12 cellular contexts compared by ENCODE assay signal in genomic region chr3:126270145-126270811, GRCh38.
DNase-seq lines count a peak whose midpoint lies in the region; ATAC-seq and TF ChIP-seq lines count a peak whose summit lies in the region.
"Had no signal": no experiment of that assay in that cellular context is flagged by ENCODE, and none has a peak within 500 bp of the region (broad histone marks: within the 10 kb centered on the region; RNA-seq: fewer than 3 reads in every experiment).

No MANE protein-coding gene starts in this region.

- DNase-seq in C1 segment of cervical spinal cord (lab: John Stamatoyannopoulos, UW) (peak in 12 of 14 donors; percentile 25 to 84 (median 66)), anterior cingulate cortex (lab: John Stamatoyannopoulos, UW) (peak in 56 of 58 donors; percentile 32 to 95 (median 77)), Right ventricle myocardium superior (peak; percentile 87), posterior cingulate gyrus (peak; percentile 57 to 94 (median 72)), type B pancreatic cell (ENCODE audit: extremely low spot score, unreplicated experiment) (no peak), immature natural killer cell (no peak)
- DNase-seq: NCI-H187; retina; stimulated activated naive CD8-positive, alpha-beta T cell treated with anti-CD3 and anti-CD28 coated beads, Interleukin-15, amount 100 ng/mL, for 72 hours had no signal

- peak; percentile 46 for ATAC-seq in Right ventricle myocardium superior (ENCODE audit: poor library complexity)
- ATAC-seq in GM21786 (IDR thresholded peaks at IDR 0.05; ENCODE audit: unreplicated experiment), result no peak
- ATAC-seq in activated CD4-positive, CD25-positive, alpha-beta regulatory T cell treated with anti-CD3 and anti-CD28 coated beads, Interleukin-2, amount 50 U/mL, for 24 hours, result no peak
- ATAC-seq: stimulated activated naive CD8-positive, alpha-beta T cell treated with anti-CD3 and anti-CD28 coated beads, Interleukin-15, amount 100 ng/mL, for 72 hours had no signal

- H3K9me3 Mint-ChIP-seq in type B pancreatic cell (no peaks in the 10 kb centered on the region), immature natural killer cell (no peaks in the 10 kb centered on the region)
- H3K9me3 Mint-ChIP-seq: stimulated activated naive CD8-positive, alpha-beta T cell treated with anti-CD3 and anti-CD28 coated beads, Interleukin-15, amount 100 ng/mL, for 72 hours; T-helper 1 cell treated with Interleukin-12 subunit alpha and Interleukin-12 subunit beta and Interleukin-4 antibody, amounts not matched to agents 30 μg/mL and 1 μg/mL, for 36 hours had no signal

- no peak for TF ChIP-seq CTCF in type B pancreatic cell (conservative IDR thresholded peaks at IDR 0.05)

- peaks cover 16% of the 10 kb centered on the region for H3K4me1 Mint-ChIP-seq in type B pancreatic cell (ENCODE audit: unreplicated experiment)
- H3K4me1 Mint-ChIP-seq in immature natural killer cell, result no peaks in the 10 kb centered on the region

- H3K27me3 Mint-ChIP-seq in type B pancreatic cell, result peaks cover 10% of the 10 kb centered on the region
- peaks cover 4 to 15% (median 8%) of the 10 kb centered on the region in 3 donors for H3K27me3 Mint-ChIP-seq in immature natural killer cell (ENCODE audit: low read depth in 3 of 3)

- intact Hi-C loops in Right ventricle myocardium superior (cut with DNase I), result no loop called here
- intact Hi-C loops in posterior cingulate gyrus (cut with DNase I), result loop anchor here (2.0 kb wide), 2 partner anchors 17 to 87 kb away; partner anchors contain the start of gene KLF15

- H3K4me3 Mint-ChIP-seq in type B pancreatic cell (no peak overlapping the region), immature natural killer cell (no peak overlapping the region)
- H3K4me3 Mint-ChIP-seq: stimulated activated naive CD8-positive, alpha-beta T cell treated with anti-CD3 and anti-CD28 coated beads, Interleukin-15, amount 100 ng/mL, for 72 hours; T-helper 1 cell treated with Interleukin-12 subunit alpha and Interleukin-12 subunit beta and Interleukin-4 antibody, amounts not matched to agents 30 μg/mL and 1 μg/mL, for 36 hours had no signal

- H3K27ac Mint-ChIP-seq in type B pancreatic cell (no peak overlapping the region), immature natural killer cell (no peak overlapping the region)
- H3K27ac Mint-ChIP-seq: stimulated activated naive CD8-positive, alpha-beta T cell treated with anti-CD3 and anti-CD28 coated beads, Interleukin-15, amount 100 ng/mL, for 72 hours; T-helper 1 cell treated with Interleukin-12 subunit alpha and Interleukin-12 subunit beta and Interleukin-4 antibody, amounts not matched to agents 30 μg/mL and 1 μg/mL, for 36 hours had no signal

- no peaks in the 10 kb centered on the region for H3K36me3 Mint-ChIP-seq in type B pancreatic cell
- H3K36me3 Mint-ChIP-seq in immature natural killer cell, result no peaks in the 10 kb centered on the region

Comparison
In these comparisons a context has a peak if more than half of its experiments do, and no peak if none do; other contexts are left out.
1. DNase-seq: peak in C1 segment of cervical spinal cord (12 of 14), anterior cingulate cortex (56 of 58), Right ventricle myocardium superior (single experiment) and posterior cingulate gyrus (10 of 10); none in type B pancreatic cell (single experiment) and immature natural killer cell (0 of 3).